Comparison of ENCODE assay signal across 25 cellular contexts in genomic region chr1:96727860-96728259, GRCh38.
"Had no signal": no experiment of that assay in that cellular context is flagged by ENCODE, and none has a peak within 500 bp of the region (broad histone marks: within the 10 kb centered on the region; RNA-seq: fewer than 3 reads in every experiment).

No MANE protein-coding gene starts in this region.

- H3K4me3 ChIP-seq: MG63 had no signal

- DNase-seq: activated B cell treated with CpG ODN at 0.5 μM for 24 hours; activated CD4-positive, alpha-beta T cell treated with anti-CD3 and anti-CD28 coated beads for 1 hour; activated CD8-positive, alpha-beta memory T cell treated with anti-CD3 and anti-CD28 coated beads, Interleukin-2, amount 50 U/mL, for 4 hours; activated CD8-positive, alpha-beta T cell treated with anti-CD3 and anti-CD28 coated beads for 36 hours; activated effector memory CD4-positive, alpha-beta T cell treated with Interleukin-2 at 50 U/mL for 16 hours; activated naive CD4-positive, alpha-beta T cell treated with anti-CD3 and anti-CD28 coated beads for 36 hours; activated T-cell treated with anti-CD3 and anti-CD28 coated beads, Interleukin-2, amount 50 U/mL, for 72 hours; aorta; central memory CD4-positive, alpha-beta T cell; KG1; MG63; NCI-H1092 treated with DMSO at 0.1 percent for 48 hours; NCI-H1417 treated with DMSO at 0.1 percent for 48 hours; NCI-H1694; NCI-H2029; NCI-H2107; NCI-H2171 treated with DMSO at 0.1 percent for 48 hours; NCI-H226; NCI-H510A; NCI-H526 treated with DMSO at 0.1 percent for 48 hours; NCI-H82; SIG-M5; T-cell; T-helper 2 cell; T1000 had no signal

- H3K27me3 Mint-ChIP-seq: activated B cell treated with CpG ODN at 0.5 μM for 24 hours; activated CD8-positive, alpha-beta T cell treated with anti-CD3 and anti-CD28 coated beads for 36 hours; T-cell had no signal

- ATAC-seq: activated CD8-positive, alpha-beta T cell treated with anti-CD3 and anti-CD28 coated beads for 36 hours; activated T-cell treated with anti-CD3 and anti-CD28 coated beads, Interleukin-2, amount 50 U/mL, for 72 hours; T-cell had no signal

- H3K9me3 ChIP-seq: MG63 had no signal

- H3K27me3 ChIP-seq: MG63 had no signal

- H3K4me3 Mint-ChIP-seq: activated B cell treated with CpG ODN at 0.5 μM for 24 hours; activated CD8-positive, alpha-beta T cell treated with anti-CD3 and anti-CD28 coated beads for 36 hours; activated naive CD4-positive, alpha-beta T cell treated with anti-CD3 and anti-CD28 coated beads for 36 hours had no signal

- H3K27ac Mint-ChIP-seq: activated B cell treated with CpG ODN at 0.5 μM for 24 hours; activated CD8-positive, alpha-beta T cell treated with anti-CD3 and anti-CD28 coated beads for 36 hours; activated naive CD4-positive, alpha-beta T cell treated with anti-CD3 and anti-CD28 coated beads for 36 hours; T-cell had no signal

- H3K9me3 Mint-ChIP-seq: activated CD8-positive, alpha-beta T cell treated with anti-CD3 and anti-CD28 coated beads for 36 hours; activated naive CD4-positive, alpha-beta T cell treated with anti-CD3 and anti-CD28 coated beads for 36 hours; T-cell had no signal
